37 cellular contexts compared by ENCODE assay signal in genomic region chr9:126215486-126215885, GRCh38.
"Had no signal": no experiment of that assay in that cellular context is flagged by ENCODE, and none has a peak within 500 bp of the region (broad histone marks: within the 10 kb centered on the region; RNA-seq: fewer than 3 reads in every experiment).

No MANE protein-coding gene starts in this region.

- H3K36me3 Mint-ChIP-seq: activated naive CD4-positive, alpha-beta T cell treated with anti-CD3 and anti-CD28 coated beads, Interleukin-2, amount 10 ng/mL, durations not matched to agents 7 days and 5 days; activated naive CD4-positive, alpha-beta T cell treated with anti-CD3 and anti-CD28 coated beads, Interleukin-2, amount 50 U/mL, for 24 hours; activated naive CD8-positive, alpha-beta T cell treated with anti-CD3 and anti-CD28 coated beads, Interleukin-2, amount 10 ng/mL, durations not matched to agents 7 days and 5 days; brain had no signal

- H3K36me3 ChIP-seq: adrenal gland, ascending aorta, brain microvascular endothelial cell, breast epithelium, cardiac muscle cell had no signal

- H3K27me3 ChIP-seq: ascending aorta, cardiac muscle cell had no signal

- H3K4me1 ChIP-seq: adrenal gland, ascending aorta, body of pancreas, breast epithelium had no signal

- H3K9me3 Mint-ChIP-seq: activated naive CD8-positive, alpha-beta T cell treated with anti-CD3 and anti-CD28 coated beads, Interleukin-2, amount 50 U/mL, for 24 hours; central memory CD8-positive, alpha-beta T cell had no signal

- H3K27ac Mint-ChIP-seq: activated naive CD4-positive, alpha-beta T cell treated with anti-CD3 and anti-CD28 coated beads for 36 hours; activated naive CD4-positive, alpha-beta T cell treated with anti-CD3 and anti-CD28 coated beads, Interleukin-2, amount 10 ng/mL, durations not matched to agents 7 days and 5 days; activated naive CD4-positive, alpha-beta T cell treated with anti-CD3 and anti-CD28 coated beads, Interleukin-2, amount 50 U/mL, for 24 hours; activated naive CD8-positive, alpha-beta T cell; activated naive CD8-positive, alpha-beta T cell treated with anti-CD3 and anti-CD28 coated beads for 36 hours; activated naive CD8-positive, alpha-beta T cell treated with anti-CD3 and anti-CD28 coated beads, Interleukin-2, amount 10 ng/mL, durations not matched to agents 7 days and 5 days; activated naive CD8-positive, alpha-beta T cell treated with anti-CD3 and anti-CD28 coated beads, Interleukin-2, amount 50 U/mL, for 24 hours; activated T-cell treated with anti-CD3 and anti-CD28 coated beads, Interleukin-2, amount 50 U/mL, for 24 hours; activated T-cell treated with anti-CD3 and anti-CD28 coated beads, Interleukin-2, amount 50 U/mL, for 72 hours; activated T-helper 1 cell treated with anti-CD3 and anti-CD28 coated beads, Interleukin-12 subunit alpha, Interleukin-12 subunit beta, Interleukin-2, Interleukin-4 antibody, amounts not matched to agents 30 ng/mL and 10 ng/mL and 1 ng/mL, durations not matched to agents 14 hours and 24 hours and 36 hours; activated T-helper 17 cell treated with anti-CD3 and anti-CD28 coated beads, Interleukin-2, amount 50 U/mL, for 72 hours; activated T-helper 2 cell treated with anti-CD3 and anti-CD28 coated beads, Interferon-gamma antibody, Interleukin-2, Interleukin-4, amounts not matched to agents 10 μg/mL and 5 μg/mL and 100 μg/mL, durations not matched to agents 14 hours and 24 hours and 36 hours; brain had no signal

- H3K4me1 Mint-ChIP-seq: activated naive CD4-positive, alpha-beta T cell treated with anti-CD3 and anti-CD28 coated beads, Interleukin-2, amount 10 ng/mL, durations not matched to agents 7 days and 5 days; activated naive CD4-positive, alpha-beta T cell treated with anti-CD3 and anti-CD28 coated beads, Interleukin-2, amount 50 U/mL, for 24 hours; activated naive CD8-positive, alpha-beta T cell treated with anti-CD3 and anti-CD28 coated beads for 36 hours; activated naive CD8-positive, alpha-beta T cell treated with anti-CD3 and anti-CD28 coated beads, Interleukin-2, amount 10 ng/mL, durations not matched to agents 7 days and 5 days; activated naive CD8-positive, alpha-beta T cell treated with anti-CD3 and anti-CD28 coated beads, Interleukin-2, amount 50 U/mL, for 24 hours; activated T-helper 17 cell treated with anti-CD3 and anti-CD28 coated beads, Interleukin-2, amount 50 U/mL, for 72 hours; central memory CD8-positive, alpha-beta T cell had no signal

- H3K27ac ChIP-seq: adrenal gland, ascending aorta, body of pancreas, brain microvascular endothelial cell, breast epithelium, cardiac muscle cell had no signal

- DNase-seq: activated effector memory CD4-positive, alpha-beta T cell treated with anti-CD3 and anti-CD28 coated beads, Interleukin-2, amount 50 U/mL, for 16 hours; activated effector memory CD4-positive, alpha-beta T cell treated with Interleukin-2 at 50 U/mL for 16 hours; activated gamma-delta T cell; activated gamma-delta T cell treated with Interleukin-2 at 50 U/mL for 16 hours; activated naive CD4-positive, alpha-beta T cell; activated naive CD4-positive, alpha-beta T cell treated with anti-CD3 and anti-CD28 coated beads for 36 hours; activated naive CD4-positive, alpha-beta T cell treated with anti-CD3 and anti-CD28 coated beads, Interleukin-2, amount 10 ng/mL, durations not matched to agents 7 days and 5 days; activated naive CD4-positive, alpha-beta T cell treated with anti-CD3 and anti-CD28 coated beads, Interleukin-2, amount 50 U/mL, for 16 hours; activated naive CD4-positive, alpha-beta T cell treated with Interleukin-2 at 50 U/mL for 16 hours; activated naive CD8-positive, alpha-beta T cell treated with anti-CD3 and anti-CD28 coated beads for 36 hours; activated naive CD8-positive, alpha-beta T cell treated with anti-CD3 and anti-CD28 coated beads, Interleukin-2, amount 10 ng/mL, durations not matched to agents 7 days and 5 days; activated naive CD8-positive, alpha-beta T cell treated with anti-CD3 and anti-CD28 coated beads, Interleukin-2, amount 50 U/mL, for 24 hours; activated T-cell treated with anti-CD3 and anti-CD28 coated beads, Interleukin-2, amount 50 U/mL, for 1 hour; activated T-cell treated with anti-CD3 and anti-CD28 coated beads, Interleukin-2, amount 50 U/mL, for 24 hours; activated T-cell treated with anti-CD3 and anti-CD28 coated beads, Interleukin-2, amount 50 U/mL, for 4 hours; activated T-cell treated with anti-CD3 and anti-CD28 coated beads, Interleukin-2, amount 50 U/mL, for 48 hours; activated T-cell treated with anti-CD3 and anti-CD28 coated beads, Interleukin-2, amount 50 U/mL, for 72 hours; amniotic stem cell; amygdala; anterior cingulate cortex; aorta; body of pancreas; brain microvascular endothelial cell; caudate nucleus; central memory CD4-positive, alpha-beta T cell; cerebellar nuclear complex had no signal

- H3K4me3 Mint-ChIP-seq: activated naive CD4-positive, alpha-beta T cell treated with anti-CD3 and anti-CD28 coated beads for 36 hours; activated naive CD4-positive, alpha-beta T cell treated with anti-CD3 and anti-CD28 coated beads, Interleukin-2, amount 10 ng/mL, durations not matched to agents 7 days and 5 days; activated naive CD4-positive, alpha-beta T cell treated with anti-CD3 and anti-CD28 coated beads, Interleukin-2, amount 50 U/mL, for 24 hours; activated naive CD8-positive, alpha-beta T cell; activated naive CD8-positive, alpha-beta T cell treated with anti-CD3 and anti-CD28 coated beads for 36 hours; activated naive CD8-positive, alpha-beta T cell treated with anti-CD3 and anti-CD28 coated beads, Interleukin-2, amount 10 ng/mL, durations not matched to agents 7 days and 5 days; activated naive CD8-positive, alpha-beta T cell treated with anti-CD3 and anti-CD28 coated beads, Interleukin-2, amount 50 U/mL, for 24 hours; activated T-cell treated with anti-CD3 and anti-CD28 coated beads, Interleukin-2, amount 50 U/mL, for 24 hours; activated T-cell treated with anti-CD3 and anti-CD28 coated beads, Interleukin-2, amount 50 U/mL, for 4 hours; activated T-cell treated with anti-CD3 and anti-CD28 coated beads, Interleukin-2, amount 50 U/mL, for 72 hours; activated T-helper 1 cell treated with anti-CD3 and anti-CD28 coated beads, Interleukin-12 subunit alpha, Interleukin-12 subunit beta, Interleukin-2, Interleukin-4 antibody, amounts not matched to agents 30 ng/mL and 10 ng/mL and 1 ng/mL, durations not matched to agents 14 hours and 24 hours and 36 hours; activated T-helper 17 cell treated with anti-CD3 and anti-CD28 coated beads, Interleukin-2, amount 50 U/mL, for 72 hours; brain; central memory CD8-positive, alpha-beta T cell had no signal

- H3K4me3 ChIP-seq: adrenal gland, ascending aorta, body of pancreas, breast epithelium, cardiac muscle cell had no signal
